Comparison of ENCODE assay signal across 1 cellular context in genomic region chr5:61600141-61600480, GRCh38.
TF ChIP-seq lines count a peak whose summit lies in the region.

No MANE protein-coding gene starts in this region.

TF ChIP-seq in H1, 55 proteins besides CTCF, POLR2A, EP300 and RAD21:
- no peak for TF ChIP-seq SIRT6 (IDR thresholded peaks at IDR 0.05; ENCODE audit: low read length)
- no peak for TF ChIP-seq HDAC2 (IDR thresholded peaks at IDR 0.05; ENCODE audit: borderline replicate concordance in 1 of 2, low read depth in 2 of 2, low read length in 2 of 2)
- TF ChIP-seq JUN (IDR thresholded peaks at IDR 0.05; ENCODE audit: low read depth, low read length) = no peak
- no peak for TF ChIP-seq CBX8 (IDR thresholded peaks at IDR 0.05; ENCODE audit: borderline replicate concordance, low read depth, low read length)
- no peak for TF ChIP-seq EZH2 (IDR thresholded peaks at IDR 0.05; ENCODE audit: low read depth, low read length, severe bottlenecking)
- TF ChIP-seq SIX5 (IDR thresholded peaks at IDR 0.05; ENCODE audit: low read depth, low read length) = no peak
- TF ChIP-seq KDM5A (IDR thresholded peaks at IDR 0.05; ENCODE audit: low read length) = no peak
- no peak for TF ChIP-seq TAF1 (IDR thresholded peaks at IDR 0.05; ENCODE audit: low read depth, low read length)
- no peak for TF ChIP-seq YY1 (IDR thresholded peaks at IDR 0.05; ENCODE audit: low read depth, low read length)
- TF ChIP-seq, protein P1, sequence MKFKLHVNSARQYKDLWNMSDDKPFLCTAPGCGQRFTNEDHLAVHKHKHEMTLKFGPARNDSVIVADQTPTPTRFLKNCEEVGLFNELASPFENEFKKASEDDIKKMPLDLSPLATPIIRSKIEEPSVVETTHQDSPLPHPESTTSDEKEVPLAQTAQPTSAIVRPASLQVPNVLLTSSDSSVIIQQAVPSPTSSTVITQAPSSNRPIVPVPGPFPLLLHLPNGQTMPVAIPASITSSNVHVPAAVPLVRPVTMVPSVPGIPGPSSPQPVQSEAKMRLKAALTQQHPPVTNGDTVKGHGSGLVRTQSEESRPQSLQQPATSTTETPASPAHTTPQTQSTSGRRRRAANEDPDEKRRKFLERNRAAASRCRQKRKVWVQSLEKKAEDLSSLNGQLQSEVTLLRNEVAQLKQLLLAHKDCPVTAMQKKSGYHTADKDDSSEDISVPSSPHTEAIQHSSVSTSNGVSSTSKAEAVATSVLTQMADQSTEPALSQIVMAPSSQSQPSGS (IDR thresholded peaks at IDR 0.05; ENCODE audit: low read length) = no peak
- TF ChIP-seq CTBP2 (IDR thresholded peaks at IDR 0.05; ENCODE audit: borderline replicate concordance, insufficient read depth, insufficient read length, low read length) = no peak
- no peak for TF ChIP-seq NRF1 (IDR thresholded peaks at IDR 0.05; ENCODE audit: low read depth, low read length)
